In the genomic region with DNA sequence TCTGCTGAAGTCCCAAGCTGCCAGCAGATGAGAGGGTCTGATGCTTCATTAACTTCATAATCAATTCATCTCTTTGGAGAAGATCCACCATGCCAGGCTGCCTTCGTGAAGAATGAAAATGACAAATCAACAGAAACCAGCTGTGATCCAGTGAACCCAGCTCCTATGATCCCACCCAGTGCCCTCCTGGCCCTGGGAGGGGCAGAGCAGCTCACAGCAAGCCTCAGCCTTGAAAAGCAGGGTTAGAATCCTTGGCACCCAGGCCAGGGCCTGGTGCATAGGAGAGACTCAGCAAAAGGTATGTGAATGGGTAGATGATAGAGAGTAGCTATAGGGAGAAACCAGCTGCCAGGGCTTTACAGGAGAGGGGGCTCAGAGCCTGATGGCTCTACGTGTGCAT, we compare ENCODE assay signal across 29 cellular contexts.
"Had no signal": no experiment of that assay in that cellular context is flagged by ENCODE, and none has a peak within 500 bp of the region (broad histone marks: within the 10 kb centered on the region; RNA-seq: fewer than 3 reads in every experiment).

No MANE protein-coding gene starts in this region.

- H3K36me3 ChIP-seq: breast epithelium, cardiac muscle cell, esophagus muscularis mucosa, gastrocnemius medialis, heart right ventricle, WERI-Rb-1 had no signal

- H3K4me3 ChIP-seq: breast epithelium, cardiac muscle cell, esophagus muscularis mucosa, gastrocnemius medialis, heart right ventricle had no signal

- H3K27me3 ChIP-seq: breast epithelium, cardiac muscle cell, foreskin keratinocyte, gastrocnemius medialis had no signal

- H3K4me1 ChIP-seq: breast epithelium, esophagus muscularis mucosa, foreskin keratinocyte, heart right ventricle had no signal

- H3K9me3 ChIP-seq: breast epithelium, esophagus muscularis mucosa, gastrocnemius medialis, heart right ventricle had no signal

- ATAC-seq: activated CD4-positive, CD25-positive, alpha-beta regulatory T cell treated with anti-CD3 and anti-CD28 coated beads, Interleukin-2, amount 50 U/mL, for 24 hours; activated CD8-positive, alpha-beta T cell treated with anti-CD3 and anti-CD28 coated beads for 36 hours; activated T-cell treated with anti-CD3 and anti-CD28 coated beads, Interleukin-2, amount 50 U/mL, for 4 hours; activated T-helper 17 cell treated with anti-CD3 and anti-CD28 coated beads, Interleukin-2, amount 50 U/mL, for 72 hours; effector memory CD8-positive, alpha-beta T cell; foreskin keratinocyte; gastrocnemius medialis; heart right ventricle had no signal

- DNase-seq: activated B cell treated with CpG ODN at 0.5 μM for 24 hours; activated CD4-positive, alpha-beta T cell treated with anti-CD3 and anti-CD28 coated beads for 48 hours; activated CD4-positive, alpha-beta T cell treated with anti-CD3 and anti-CD28 coated beads, Interleukin-2, amount 50 U/mL, for 1 hour; activated CD4-positive, alpha-beta T cell treated with anti-CD3 and anti-CD28 coated beads, Interleukin-2, amount 50 U/mL, for 48 hours; activated CD8-positive, alpha-beta memory T cell treated with anti-CD3 and anti-CD28 coated beads for 24 hours; activated CD8-positive, alpha-beta T cell treated with anti-CD3 and anti-CD28 coated beads for 36 hours; activated effector memory CD4-positive, alpha-beta T cell treated with Interleukin-2 at 50 U/mL for 16 hours; activated gamma-delta T cell treated with Interleukin-2 at 50 U/mL for 16 hours; activated naive CD4-positive, alpha-beta T cell treated with anti-CD3 and anti-CD28 coated beads, Interleukin-2, amount 50 U/mL, for 16 hours; activated naive CD4-positive, alpha-beta T cell treated with Interleukin-2 at 50 U/mL for 16 hours; activated T-cell treated with anti-CD3 and anti-CD28 coated beads, Interleukin-2, amount 50 U/mL, for 4 hours; amniotic stem cell; aorta; cortex of kidney; dermis blood vessel endothelial cell; effector CD4-positive, alpha-beta T cell; effector memory CD8-positive, alpha-beta T cell; erythroblast; foreskin keratinocyte; gastrocnemius medialis; glutamatergic neuron; heart right ventricle; T-helper 2 cell; WERI-Rb-1 had no signal

- H3K27ac ChIP-seq: breast epithelium, cardiac muscle cell, esophagus muscularis mucosa, foreskin keratinocyte, gastrocnemius medialis, heart right ventricle, WERI-Rb-1 had no signal
